In the genomic region with DNA sequence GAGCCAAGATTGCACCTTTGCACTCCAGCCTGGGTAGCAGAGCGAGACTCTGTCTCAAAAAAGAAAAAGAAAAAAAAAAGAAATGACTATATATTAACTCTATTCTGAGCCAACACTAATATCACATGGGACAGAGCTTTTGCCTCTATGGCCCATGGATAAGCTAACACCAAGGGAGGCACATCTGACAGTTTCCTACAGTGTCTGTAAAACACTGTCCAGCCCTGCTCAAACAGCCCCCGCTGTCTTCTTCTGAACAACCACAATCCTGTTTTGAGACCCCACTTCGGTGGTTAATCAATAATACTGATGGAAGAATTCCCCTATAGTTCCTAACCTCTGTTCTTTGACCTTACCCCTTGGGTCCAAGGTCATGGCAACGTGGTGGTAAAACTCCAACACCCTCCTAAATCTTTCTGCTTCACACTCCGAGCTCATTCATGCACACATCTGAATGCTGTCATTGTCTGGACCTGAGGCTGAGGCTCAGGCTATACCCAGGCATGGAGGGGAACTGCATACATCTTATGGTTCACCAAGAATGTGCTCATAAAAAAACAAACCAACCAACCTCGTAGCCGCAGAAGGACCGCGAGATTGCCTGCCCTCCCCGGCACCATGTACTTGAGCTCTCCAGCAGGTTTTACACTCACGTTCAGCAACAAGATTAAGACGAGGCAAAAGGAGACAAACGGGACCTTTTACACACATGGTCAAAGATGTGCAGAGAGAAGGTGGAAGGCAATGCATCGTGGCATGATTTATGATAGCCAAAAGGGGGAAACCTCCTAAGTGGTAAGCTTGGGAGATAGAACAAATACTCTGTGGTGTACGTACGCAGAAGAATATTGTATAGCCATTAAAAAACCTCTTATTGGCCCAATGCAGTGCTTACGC, we compare ENCODE assay signal across 16 cellular contexts.
DNase-seq lines count a peak whose midpoint lies in the region; ATAC-seq, FAIRE-seq and TF ChIP-seq lines count a peak whose summit lies in the region.
"Had no signal": no experiment of that assay in that cellular context is flagged by ENCODE, and none has a peak within 500 bp of the region (broad histone marks: within the 10 kb centered on the region; RNA-seq: fewer than 3 reads in every experiment).

No MANE protein-coding gene starts in this region.

- H3K4me3 ChIP-seq in GM12878 (no peak overlapping the region), prostate gland (no peak overlapping the region)
- H3K4me3 ChIP-seq: A549 had no signal

- peak; percentile 36 for FAIRE-seq in HTR-8/SVneo (lab: Jason Lieb, UNC)
- FAIRE-seq in GM12878 (lab: Jason Lieb, UNC) = no peak
- FAIRE-seq: A549, GM18507 had no signal

- CTCF ChIA-PET in GM12878 (lab: Yijun Ruan, JAX) = no interaction called here
- CTCF ChIA-PET in activated CD8-positive, alpha-beta memory T cell treated with anti-CD3 and anti-CD28 coated beads, Interleukin-2, amount 10 ng/mL, durations not matched to agents 7 days and 5 days (lab: Charles Lee) = no interaction called here

- H3K27me3 ChIP-seq in GM12878 (replicated peaks in 1 of 2; ENCODE audit: control insufficient read depth in 2 of 2, insufficient read depth in 2 of 2, low read length in 1 of 2) = no peaks in the 10 kb centered on the region; a peak in 1 of 4 replicates
- H3K27me3 ChIP-seq in prostate gland (replicated peaks; ENCODE audit: insufficient read depth) = no peaks in the 10 kb centered on the region
- H3K27me3 ChIP-seq: BE2C had no signal

- no peaks in the 10 kb centered on the region for H3K9me3 ChIP-seq in GM12878 (replicated peaks; ENCODE audit: control insufficient read depth, insufficient read depth, low read length)
- H3K9me3 ChIP-seq in prostate gland = no peaks in the 10 kb centered on the region
- H3K9me3 ChIP-seq: A549, BE2C, Caco-2 had no signal

- TF ChIP-seq EP300 in GM12878 (IDR thresholded peaks at IDR 0.05; ENCODE audit: borderline replicate concordance in 1 of 2, control insufficient read depth in 1 of 2, low read depth in 2 of 2, low read length in 2 of 2) = no peak

- H3K9ac ChIP-seq in GM12878 (ENCODE audit: control insufficient read depth, insufficient read depth, low read length) = no peak overlapping the region

- H3K4me3 Mint-ChIP-seq in activated CD8-positive, alpha-beta memory T cell treated with anti-CD3 and anti-CD28 coated beads, Interleukin-2, amount 10 ng/mL, durations not matched to agents 7 days and 5 days = no peak overlapping the region
- H3K4me3 Mint-ChIP-seq: CD14-positive monocyte; CD8-positive, alpha-beta T cell; HFFc6 had no signal

- SMC1A ChIA-PET in GM12878 (lab: Charles Lee; ENCODE audit: uncharacterized antibody, unreplicated experiment) = interaction anchor here (1.0 kb wide), 1 partner anchor 10 kb away, joined by 4 read pairs; no protein-coding TSS in a partner anchor

- RAD21 ChIA-PET in GM12878 (lab: Charles Lee; ENCODE audit: unreplicated experiment) = no interaction called here

- no peak overlapping the region for H2AFZ ChIP-seq in GM12878 (ENCODE audit: control insufficient read depth, low read depth, low read length)

- POLR2A ChIA-PET in GM12878 (lab: Charles Lee) = no interaction called here

- H3K27ac ChIP-seq in GM12878 (ENCODE audit: control insufficient read depth, insufficient read depth) (no peak overlapping the region), prostate gland (no peak overlapping the region)
- H3K27ac ChIP-seq: A549 had no signal

- 29% methylated on average over 17 of the region's 17 CpGs for WGBS in GM12878 (ENCODE audit: insufficient coverage, insufficient replicate concordance, low lambda C conversion rate, missing lambda C conversion rate)
- WGBS in prostate gland = 73% methylated on average over 17 of the region's 17 CpGs

- in situ Hi-C loops in GM12878 (cut with MboI) = no loop called here

- TF ChIP-seq RAD21 in GM12878 (IDR thresholded peaks at IDR 0.05; ENCODE audit: insufficient read depth, low read depth, low read length) = no peak

- no peaks in the 10 kb centered on the region for H3K4me1 Mint-ChIP-seq in activated CD8-positive, alpha-beta memory T cell treated with anti-CD3 and anti-CD28 coated beads, Interleukin-2, amount 10 ng/mL, durations not matched to agents 7 days and 5 days

- H3K36me3 Mint-ChIP-seq in activated CD8-positive, alpha-beta memory T cell treated with anti-CD3 and anti-CD28 coated beads, Interleukin-2, amount 10 ng/mL, durations not matched to agents 7 days and 5 days = no peaks in the 10 kb centered on the region
- H3K36me3 Mint-ChIP-seq: CD14-positive monocyte; CD8-positive, alpha-beta T cell had no signal

- intact Hi-C loops in GM12878 (cut with micrococcal nuclease; ENCODE audit: unreplicated experiment) = no loop called here
- intact Hi-C loops in prostate gland (cut with DNase I) = no loop called here

- no peak overlapping the region for H3K27ac Mint-ChIP-seq in activated CD8-positive, alpha-beta memory T cell treated with anti-CD3 and anti-CD28 coated beads, Interleukin-2, amount 10 ng/mL, durations not matched to agents 7 days and 5 days
- H3K27ac Mint-ChIP-seq: CD8-positive, alpha-beta T cell; HFFc6 had no signal

- DNase-seq in HTR-8/SVneo (ENCODE audit: insufficient read length, low spot score) = no peak
- DNase-seq in GM12878 (ENCODE audit: low read depth, low spot score) = no peak
- peak; percentile 35 for DNase-seq in left kidney (ENCODE audit: low read depth, low spot score)
- no peak for DNase-seq in prostate gland (ENCODE audit: low spot score)
- DNase-seq in kidney tubule cell (ENCODE audit: low spot score) = no peak
- no peak for DNase-seq in activated CD8-positive, alpha-beta memory T cell treated with anti-CD3 and anti-CD28 coated beads, Interleukin-2, amount 10 ng/mL, durations not matched to agents 7 days and 5 days
- DNase-seq: BE2C; Caco-2; CD8-positive, alpha-beta T cell; DND-41; GDM1; HCEC 1CT; HFFc6 had no signal

- H3K4me2 ChIP-seq in GM12878 (ENCODE audit: control insufficient read depth, insufficient read depth) = no peak overlapping the region
- H3K4me2 ChIP-seq: A549 had no signal

- no peaks in the 10 kb centered on the region for H3K9me3 Mint-ChIP-seq in activated CD8-positive, alpha-beta memory T cell treated with anti-CD3 and anti-CD28 coated beads, Interleukin-2, amount 10 ng/mL, durations not matched to agents 7 days and 5 days (ENCODE audit: low read depth)
- H3K9me3 Mint-ChIP-seq: CD14-positive monocyte; CD8-positive, alpha-beta T cell; HFFc6 had no signal

- no peaks in the 10 kb centered on the region for H3K79me2 ChIP-seq in GM12878 (ENCODE audit: control insufficient read depth, insufficient read depth, low read length)

- TF ChIP-seq CTCF in GM12878 (IDR thresholded peaks at IDR 0.05 in 2 of 3, conservative IDR thresholded peaks at IDR 0.05 in 1 of 3; ENCODE audit: control insufficient read depth in 2 of 3, extremely low read depth in 1 of 3, insufficient read depth in 1 of 3, low read depth in 3 of 3, low read length in 3 of 3) = no peak
- TF ChIP-seq CTCF in prostate gland (IDR thresholded peaks at IDR 0.05) = no peak

- H3K27me3 Mint-ChIP-seq in activated CD8-positive, alpha-beta memory T cell treated with anti-CD3 and anti-CD28 coated beads, Interleukin-2, amount 10 ng/mL, durations not matched to agents 7 days and 5 days = peaks cover 10% of the 10 kb centered on the region

- BruUV-seq in GM12878 (replicated peaks; lab: Mats Ljungman, UMichigan) = no TSS peak

- TF ChIP-seq POLR2A in GM12878 (IDR thresholded peaks at IDR 0.05; ENCODE audit: low read depth, low read length) (no peak), prostate gland (IDR thresholded peaks at IDR 0.05) (no peak)

- H3K36me3 ChIP-seq in GM12878 (ENCODE audit: control insufficient read depth in 2 of 2, insufficient read depth in 2 of 2, low read length in 1 of 2) (no peaks in the 10 kb centered on the region), prostate gland (no peaks in the 10 kb centered on the region)
- H3K36me3 ChIP-seq: BE2C had no signal

- 0 out of 3 replicates have a peak, but pooled peaks have one; percentile 28 for ATAC-seq in GM12878
- no peak for ATAC-seq in activated CD8-positive, alpha-beta memory T cell treated with anti-CD3 and anti-CD28 coated beads, Interleukin-2, amount 10 ng/mL, durations not matched to agents 7 days and 5 days
- ATAC-seq: A549; CD8-positive, alpha-beta T cell had no signal

- H3K4me1 ChIP-seq in GM12878 (ENCODE audit: control insufficient read depth, insufficient read depth, low read length) (no peaks in the 10 kb centered on the region), prostate gland (replicated peaks) (no peaks in the 10 kb centered on the region)
- H3K4me1 ChIP-seq: BE2C, Caco-2 had no signal

- no peaks in the 10 kb centered on the region for H4K20me1 ChIP-seq in GM12878 (ENCODE audit: control insufficient read depth, insufficient read depth)

TF ChIP-seq in GM12878, 131 proteins besides CTCF, POLR2A, EP300 and RAD21 (continues in another document):
- TF ChIP-seq STAT3 (IDR thresholded peaks at IDR 0.05; ENCODE audit: low read depth, low read length) = no peak
- no peak for TF ChIP-seq PML (IDR thresholded peaks at IDR 0.05; ENCODE audit: low read length)
- TF ChIP-seq ASH2L (IDR thresholded peaks at IDR 0.05; ENCODE audit: borderline replicate concordance, low read depth) = no peak
- TF ChIP-seq, protein P1, sequence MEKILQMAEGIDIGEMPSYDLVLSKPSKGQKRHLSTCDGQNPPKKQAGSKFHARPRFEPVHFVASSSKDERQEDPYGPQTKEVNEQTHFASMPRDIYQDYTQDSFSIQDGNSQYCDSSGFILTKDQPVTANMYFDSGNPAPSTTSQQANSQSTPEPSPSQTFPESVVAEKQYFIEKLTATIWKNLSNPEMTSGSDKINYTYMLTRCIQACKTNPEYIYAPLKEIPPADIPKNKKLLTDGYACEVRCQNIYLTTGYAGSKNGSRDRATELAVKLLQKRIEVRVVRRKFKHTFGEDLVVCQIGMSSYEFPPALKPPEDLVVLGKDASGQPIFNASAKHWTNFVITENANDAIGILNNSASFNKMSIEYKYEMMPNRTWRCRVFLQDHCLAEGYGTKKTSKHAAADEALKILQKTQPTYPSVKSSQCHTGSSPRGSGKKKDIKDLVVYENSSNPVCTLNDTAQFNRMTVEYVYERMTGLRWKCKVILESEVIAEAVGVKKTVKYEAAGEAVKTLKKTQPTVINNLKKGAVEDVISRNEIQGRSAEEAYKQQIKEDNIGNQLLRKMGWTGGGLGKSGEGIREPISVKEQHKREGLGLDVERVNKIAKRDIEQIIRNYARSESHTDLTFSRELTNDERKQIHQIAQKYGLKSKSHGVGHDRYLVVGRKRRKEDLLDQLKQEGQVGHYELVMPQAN (conservative IDR thresholded peaks at IDR 0.05) = no peak
- TF ChIP-seq POLR2AphosphoS2 (IDR thresholded peaks at IDR 0.05; ENCODE audit: low read depth, low read length) = no peak
- TF ChIP-seq POLR2AphosphoS5 (IDR thresholded peaks at IDR 0.05; ENCODE audit: low read length) = no peak
- TF ChIP-seq PAX5 (IDR thresholded peaks at IDR 0.05; ENCODE audit: borderline replicate concordance, low read depth, low read length) = no peak
- no peak for TF ChIP-seq IKZF2 (IDR thresholded peaks at IDR 0.05)
- TF ChIP-seq RB1 (IDR thresholded peaks at IDR 0.05; ENCODE audit: borderline replicate concordance) = no peak
- no peak for TF ChIP-seq HDAC6 (IDR thresholded peaks at IDR 0.05; ENCODE audit: unreplicated experiment)
- TF ChIP-seq CREM (IDR thresholded peaks at IDR 0.05; ENCODE audit: low read depth) = no peak
- TF ChIP-seq TBL1XR1 (IDR thresholded peaks at IDR 0.05; ENCODE audit: low read depth, low read length) = no peak
